ENCODE assay signal across 18 cellular contexts in genomic region chr7:145860809-145861208, GRCh38.
DNase-seq lines count a peak whose midpoint lies in the region; ATAC-seq and TF ChIP-seq lines count a peak whose summit lies in the region.
"Had no signal": no experiment of that assay in that cellular context is flagged by ENCODE, and none has a peak within 500 bp of the region (broad histone marks: within the 10 kb centered on the region; RNA-seq: fewer than 3 reads in every experiment).

No MANE protein-coding gene starts in this region.

- no peak overlapping the region for H3K27ac Mint-ChIP-seq in stimulated activated naive B cell treated with anti-CD40 and anti-IgM and Interleukin-4, amounts not matched to agents 10 μg/mL and 1 μg/mL and 100 μg/mL, for 72 hours
- H3K27ac Mint-ChIP-seq: B cell; CD8-positive, alpha-beta T cell; GM23338; HFFc6 had no signal

- no peaks in the 10 kb centered on the region for H3K4me1 Mint-ChIP-seq in stimulated activated naive B cell treated with anti-CD40 and anti-IgM and Interleukin-4, amounts not matched to agents 10 μg/mL and 1 μg/mL and 100 μg/mL, for 72 hours
- H3K4me1 Mint-ChIP-seq: B cell, GM23338 had no signal

- H3K9me3 Mint-ChIP-seq in stimulated activated naive B cell treated with anti-CD40 and anti-IgM and Interleukin-4, amounts not matched to agents 10 μg/mL and 1 μg/mL and 100 μg/mL, for 72 hours = peaks cover 4 to 13% of the 10 kb centered on the region in 2 donors

- no peaks in the 10 kb centered on the region for H3K27me3 Mint-ChIP-seq in stimulated activated naive B cell treated with anti-CD40 and anti-IgM and Interleukin-4, amounts not matched to agents 10 μg/mL and 1 μg/mL and 100 μg/mL, for 72 hours
- H3K27me3 Mint-ChIP-seq: B cell had no signal

- no peak for DNase-seq in stimulated activated naive B cell treated with anti-CD40 and anti-IgM and Interleukin-4, amounts not matched to agents 10 μg/mL and 1 μg/mL and 100 μg/mL, for 72 hours
- no peak for DNase-seq in nucleus accumbens (lab: John Stamatoyannopoulos, UW)
- no peak for DNase-seq in GM13976 (ENCODE audit: low spot score)
- DNase-seq: Calu3; CD8-positive, alpha-beta T cell; DMS79 treated with DMSO at 0.1 percent for 48 hours; GF-D8; H7; HFFc6; IMR-90 had no signal

- ATAC-seq in GM18870 (IDR thresholded peaks at IDR 0.05; ENCODE audit: unreplicated experiment) (peak; percentile 69), HG02623 (IDR thresholded peaks at IDR 0.05; ENCODE audit: unreplicated experiment) (peak; percentile 55), HG03097 (IDR thresholded peaks at IDR 0.05; ENCODE audit: low FRiP score, unreplicated experiment) (peak; percentile 57), GM18520 (IDR thresholded peaks at IDR 0.05; ENCODE audit: unreplicated experiment) (no peak)
- peak; percentile 19 to 38 for ATAC-seq in stimulated activated naive B cell treated with anti-CD40 and anti-IgM and Interleukin-4, amounts not matched to agents 10 μg/mL and 1 μg/mL and 100 μg/mL, for 72 hours (replicated peaks)
- ATAC-seq: CD8-positive, alpha-beta T cell; GM23338; HCT116; K562 had no signal

- in situ Hi-C loops in GM13976 (cut with MboI; ENCODE audit: low sequenced_read_pairs, unreplicated experiment) = no loop called here

- no peak overlapping the region for H3K4me3 Mint-ChIP-seq in stimulated activated naive B cell treated with anti-CD40 and anti-IgM and Interleukin-4, amounts not matched to agents 10 μg/mL and 1 μg/mL and 100 μg/mL, for 72 hours
- H3K4me3 Mint-ChIP-seq: B cell; CD8-positive, alpha-beta T cell; GM23338; HFFc6 had no signal

- H3K36me3 Mint-ChIP-seq in stimulated activated naive B cell treated with anti-CD40 and anti-IgM and Interleukin-4, amounts not matched to agents 10 μg/mL and 1 μg/mL and 100 μg/mL, for 72 hours = no peaks in the 10 kb centered on the region
- H3K36me3 Mint-ChIP-seq: CD8-positive, alpha-beta T cell had no signal

- no peak for TF ChIP-seq CTCF in GM13976 (IDR thresholded peaks at IDR 0.05; ENCODE audit: borderline replicate concordance, control extremely low read depth, extremely low read depth, insufficient read depth, missing control alignments)
